In the genomic region with DNA sequence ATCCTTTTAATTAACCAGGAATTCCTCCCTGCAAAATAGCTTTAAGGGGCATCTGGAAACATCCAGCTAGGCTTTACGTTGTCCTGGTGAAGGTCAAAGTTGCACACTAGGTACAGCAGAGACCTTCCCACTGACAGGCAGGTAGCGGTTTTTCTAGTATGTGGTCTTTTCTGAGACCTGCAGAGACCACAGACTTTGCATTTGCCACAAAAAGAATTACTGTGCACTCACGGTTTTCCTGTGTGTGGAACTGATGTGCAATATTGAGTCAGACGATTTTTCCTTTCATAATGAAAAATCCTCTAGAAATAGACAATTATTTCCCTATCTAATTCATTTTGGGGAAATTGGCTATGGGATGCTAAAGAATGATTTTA, we compare ENCODE assay signal across 13 cellular contexts.
DNase-seq lines count a peak whose midpoint lies in the region; ATAC-seq and TF ChIP-seq lines count a peak whose summit lies in the region.
"Had no signal": no experiment of that assay in that cellular context is flagged by ENCODE, and none has a peak within 500 bp of the region (broad histone marks: within the 10 kb centered on the region; RNA-seq: fewer than 3 reads in every experiment).

No MANE protein-coding gene starts in this region.

- TF ChIP-seq CTCF in psoas muscle (IDR thresholded peaks at IDR 0.05) = no peak

- no peak overlapping the region for H3K27ac ChIP-seq in psoas muscle
- H3K27ac ChIP-seq: 22Rv1, brain microvascular endothelial cell, thoracic aorta had no signal

- 46 to 55% (median 51%) methylated on average over 4 of the region's 4 CpGs for WGBS in psoas muscle, 3 donors

- no peaks in the 10 kb centered on the region for H3K36me3 ChIP-seq in psoas muscle (ENCODE audit: insufficient read depth in 1 of 2, low read depth in 1 of 2)
- H3K36me3 ChIP-seq: brain microvascular endothelial cell, thoracic aorta had no signal

- H3K27me3 ChIP-seq in psoas muscle (ENCODE audit: insufficient read depth in 3 of 3, low read length in 2 of 3) = no peaks in the 10 kb centered on the region
- H3K27me3 ChIP-seq: brain microvascular endothelial cell had no signal

- H3K9me3 ChIP-seq in psoas muscle = no peaks in the 10 kb centered on the region
- H3K9me3 ChIP-seq: thoracic aorta had no signal

- ATAC-seq in GM21825 (IDR thresholded peaks at IDR 0.05; ENCODE audit: unreplicated experiment) (peak; percentile 95), HG03159 (IDR thresholded peaks at IDR 0.05; ENCODE audit: unreplicated experiment) (peak; percentile 83), psoas muscle (no peak)

- H3K4me1 ChIP-seq in psoas muscle = no peaks in the 10 kb centered on the region

- H3K4me3 ChIP-seq in psoas muscle = no peak overlapping the region
- H3K4me3 ChIP-seq: thoracic aorta had no signal

- intact Hi-C loops in psoas muscle (cut with DNase I) = no loop called here

- peak; percentile 7 for DNase-seq in NK-92 treated with Interleukin-12 subunit alpha and Interleukin-12 subunit beta, amount 100 ng/mL, for 24 hours (lab: John Stamatoyannopoulos, UW)
- DNase-seq in NK-92 (lab: John Stamatoyannopoulos, UW; ENCODE audit: unreplicated experiment) (no peak), EL (no peak), AML-193 (lab: John Stamatoyannopoulos, UW) (no peak), AG20443 (ENCODE audit: low spot score) (no peak), psoas muscle (no peak)
- DNase-seq: activated B cell treated with CpG ODN at 0.5 μM for 24 hours, brain microvascular endothelial cell, mesendoderm had no signal

Comparison
In these comparisons a context has a peak if more than half of its experiments do, and no peak if none do; other contexts are left out.
1. ATAC-seq: peak in GM21825 (single experiment) and HG03159 (single experiment); none in psoas muscle (0 of 4).